8 cellular contexts compared by ENCODE assay signal in the genomic region with DNA sequence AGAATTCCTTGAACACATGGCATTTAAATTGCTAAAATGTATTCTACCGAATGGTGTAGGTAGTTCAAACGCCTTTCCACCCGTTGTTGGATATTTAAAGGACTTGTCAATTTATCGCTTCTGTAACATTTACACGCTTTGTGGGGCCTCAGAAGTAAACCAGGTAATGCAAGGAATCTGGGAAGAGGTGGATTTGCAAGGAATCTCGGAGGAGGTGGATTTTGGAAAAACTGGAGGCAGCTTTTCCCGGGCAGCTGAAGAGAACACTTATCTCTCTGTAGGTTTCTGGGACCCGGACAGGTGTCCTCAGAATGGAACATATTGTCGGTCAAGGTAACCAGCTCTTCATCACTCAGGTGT. TPM values are rescaled to one million over a fixed set of nuclear protein-coding genes. Genes with fewer than 3 reads are reported as not detected.
DNase-seq lines count a peak whose midpoint lies in the region; ATAC-seq and TF ChIP-seq lines count a peak whose summit lies in the region.

No MANE protein-coding gene starts in this region.

- ATAC-seq in memory B cell (ENCODE audit: low read depth): no peak
- no peak for ATAC-seq in HG03025 (IDR thresholded peaks at IDR 0.05; ENCODE audit: low FRiP score, unreplicated experiment)

- TF ChIP-seq CTCF in astrocyte of the spinal cord (IDR thresholded peaks at IDR 0.05; ENCODE audit: low read depth, low read length) (no peak), transverse colon (IDR thresholded peaks at IDR 0.05) (no peak)

- H3K9me3 ChIP-seq in transverse colon: no peaks in the 10 kb centered on the region

- H3K36me3 ChIP-seq in transverse colon: no peaks in the 10 kb centered on the region

- in situ Hi-C loops in astrocyte of the spinal cord (cut with HindIII; ENCODE audit: low sequenced_read_pairs): no loop called here
- in situ Hi-C loops in transverse colon (cut with MboI; ENCODE audit: low pct_ligation_motif_present in 1 of 4, low pct_unique_long_range_greater_than_20kb in 1 of 4, low sequenced_read_pairs in 3 of 4): no loop called here

- intact Hi-C loops in activated naive CD4-positive, alpha-beta T cell treated with anti-CD3 and anti-CD28 coated beads for 36 hours (cut with micrococcal nuclease): loop anchor here (1.0 to 10.0 kb wide), 8 partner anchors 57 to 1233 kb away; a partner anchor contains a TSS
- intact Hi-C loops in transverse colon (cut with DNase I; ENCODE audit: low total_unique reads): no loop called here

- H3K4me3 Mint-ChIP-seq in activated naive CD4-positive, alpha-beta T cell treated with anti-CD3 and anti-CD28 coated beads for 36 hours: peak overlapping the region; percentile 68
- H3K4me3 Mint-ChIP-seq in memory B cell: peak overlapping the region; percentile 84

- H3K27ac ChIP-seq in transverse colon: peak overlapping the region; percentile 95 to 99 (median 98)

- H3K36me3 Mint-ChIP-seq in activated naive CD4-positive, alpha-beta T cell treated with anti-CD3 and anti-CD28 coated beads for 36 hours (ENCODE audit: low read depth): peaks cover 5% of the 10 kb centered on the region
- no peaks in the 10 kb centered on the region for H3K36me3 Mint-ChIP-seq in memory B cell

- H3K4me3 ChIP-seq in astrocyte of the spinal cord (ENCODE audit: low read depth, low read length): peak overlapping the region; percentile 42
- peak overlapping the region in 3 of 4 donors; percentile 97 to 100 (median 97) for H3K4me3 ChIP-seq in transverse colon

- no peak for TF ChIP-seq POLR2A in transverse colon (IDR thresholded peaks at IDR 0.05)

- no peaks in the 10 kb centered on the region for H3K27me3 Mint-ChIP-seq in activated naive CD4-positive, alpha-beta T cell treated with anti-CD3 and anti-CD28 coated beads for 36 hours (ENCODE audit: low read depth)
- H3K27me3 Mint-ChIP-seq in memory B cell: no peaks in the 10 kb centered on the region

- H3K27ac Mint-ChIP-seq in activated naive CD4-positive, alpha-beta T cell treated with anti-CD3 and anti-CD28 coated beads for 36 hours: no peak overlapping the region
- peak overlapping the region; percentile 83 for H3K27ac Mint-ChIP-seq in memory B cell

- H3K9me3 Mint-ChIP-seq in activated naive CD4-positive, alpha-beta T cell treated with anti-CD3 and anti-CD28 coated beads for 36 hours: no peaks in the 10 kb centered on the region
- no peaks in the 10 kb centered on the region for H3K9me3 Mint-ChIP-seq in memory B cell

- TF ChIP-seq EP300 in transverse colon (IDR thresholded peaks at IDR 0.05; ENCODE audit: low read depth): no peak

- peaks cover 29% of the 10 kb centered on the region for H3K4me1 Mint-ChIP-seq in activated naive CD4-positive, alpha-beta T cell treated with anti-CD3 and anti-CD28 coated beads for 36 hours (ENCODE audit: low read depth)
- H3K4me1 Mint-ChIP-seq in memory B cell: peaks cover 17% of the 10 kb centered on the region

- no peak for DNase-seq in activated naive CD4-positive, alpha-beta T cell treated with anti-CD3 and anti-CD28 coated beads for 36 hours
- no peak for DNase-seq in activated naive CD4-positive, alpha-beta T cell treated with Interleukin-2 at 50 U/mL for 16 hours
- DNase-seq in astrocyte of the spinal cord (ENCODE audit: low read depth, low spot score): no peak
- DNase-seq in memory B cell (ENCODE audit: low spot score in 2 of 2): no peak
- no peak for DNase-seq in transverse colon
- no peak for DNase-seq in SK-N-DZ (ENCODE audit: low spot score)
- DNase-seq in amygdala (lab: John Stamatoyannopoulos, UW): no peak

- WGBS in transverse colon (ENCODE audit: low coverage in 1 of 2), 2 donors: 77 to 81% methylated on average over 7 to 9 of the region's 9 CpGs

- H3K27me3 ChIP-seq in transverse colon: no peaks in the 10 kb centered on the region

- H3K4me1 ChIP-seq in transverse colon: peaks cover 8 to 32% (median 16%) of the 10 kb centered on the region in 4 donors

- CTCF ChIA-PET in activated naive CD4-positive, alpha-beta T cell treated with anti-CD3 and anti-CD28 coated beads for 36 hours (lab: Charles Lee): no interaction called here

RNA-seq across cellular contexts. Expression of a gene that starts 0.6 kb away (rescaled TPM):
- total RNA-seq in activated naive CD4-positive, alpha-beta T cell treated with anti-CD3 and anti-CD28 coated beads for 36 hours: 10 to 100 TPM; 29.7 to 36.2 TPM
- 100 to 1,000 TPM in 1 of 4 donors, 10 to 100 TPM in 3; 29.7 to 126 (median 67.8) TPM for total RNA-seq in transverse colon
- 68.9 and 88.1 TPM in 2 replicates for polyA plus RNA-seq in SK-N-DZ (2014; cell fraction: cytosol; rRNA removed)
- 96.6 and 103 TPM in 2 replicates for polyA plus RNA-seq in SK-N-DZ (2014; cell fraction: nucleus; rRNA removed)

RNA-seq across cellular contexts. Expression of a gene that starts 31.4 kb away (rescaled TPM):
- total RNA-seq in activated naive CD4-positive, alpha-beta T cell treated with anti-CD3 and anti-CD28 coated beads for 36 hours: not detected
- total RNA-seq in transverse colon: under 1 TPM in 1 of 4 donors, not detected in 3; 0.80 TPM
- not detected in 2 replicates for polyA plus RNA-seq in SK-N-DZ (2014; cell fraction: cytosol; rRNA removed)
- 0.09 TPM in 1 of 2 replicates, not detected in the other for polyA plus RNA-seq in SK-N-DZ (2014; cell fraction: nucleus; rRNA removed)
